1 cellular context compared by ENCODE assay signal in genomic region chr3:10233988-10234387, GRCh38.
TF ChIP-seq lines count a peak whose summit lies in the region.

No MANE protein-coding gene starts in this region.

TF ChIP-seq in K562, 482 proteins besides CTCF, POLR2A, EP300 and RAD21 (continued from another document):
- no peak for TF ChIP-seq REST (CRISPR knock-in tag; IDR thresholded peaks at IDR 0.05; ENCODE audit: low read depth)
- TF ChIP-seq BCOR (IDR thresholded peaks at IDR 0.05) = peak; percentile 58
